Comparison of ENCODE assay signal across 25 cellular contexts in genomic region chr12:28908646-28909045, GRCh38.
"Had no signal": no experiment of that assay in that cellular context is flagged by ENCODE, and none has a peak within 500 bp of the region (broad histone marks: within the 10 kb centered on the region; RNA-seq: fewer than 3 reads in every experiment).

No MANE protein-coding gene starts in this region.

- FAIRE-seq: colon had no signal

- DNase-seq: dorsolateral prefrontal cortex; effector CD4-positive, alpha-beta T cell; foreskin melanocyte; hypothalamus; immature natural killer cell; mesendoderm; midbrain; naive thymus-derived CD4-positive, alpha-beta T cell; sigmoid colon; stimulated activated CD4-positive, alpha-beta T cell treated with anti-CD3 and anti-CD28 coated beads, Interleukin-2, amount 100 ng/mL, for 24 hours; stimulated activated CD4-positive, alpha-beta T cell treated with anti-CD3 and anti-CD28 coated beads, Interleukin-4, amount 100 ng/mL, for 24 hours; stimulated activated naive CD4-positive, alpha-beta T cell treated with Interleukin-2 at 50 U/mL for 16 hours; stomach; testis; tibial artery had no signal

- H3K36me3 ChIP-seq: esophagus muscularis mucosa, neural progenitor cell, prostate gland, right atrium auricular region, sigmoid colon, stomach, tibial artery had no signal

- H3K27me3 ChIP-seq: esophagus muscularis mucosa, neural progenitor cell, right atrium auricular region, sigmoid colon, stomach, testis, tibial artery had no signal

- H3K79me2 ChIP-seq: parathyroid adenoma had no signal

- H3K27ac ChIP-seq: dorsolateral prefrontal cortex, esophagus muscularis mucosa, neural progenitor cell, parathyroid adenoma, prostate gland, right atrium auricular region, sigmoid colon, stomach, testis, tibial artery had no signal

- H3K4me1 ChIP-seq: esophagus muscularis mucosa, neural progenitor cell, parathyroid adenoma, prostate gland, right atrium auricular region, sigmoid colon, stomach, testis, tibial artery had no signal

- H3K9me3 ChIP-seq: prostate gland, testis had no signal

- H3K4me1 Mint-ChIP-seq: immature natural killer cell; naive thymus-derived CD4-positive, alpha-beta T cell; nephron; neural progenitor cell; stimulated activated effector memory CD8-positive, alpha-beta T cell treated with anti-CD3 and anti-CD28 coated beads, Interleukin-12 subunit alpha, Interleukin-12 subunit beta, amount 100 ng/mL, for 72 hours had no signal

- H3K4me2 ChIP-seq: neural progenitor cell had no signal

- H2AFZ ChIP-seq: neural progenitor cell, parathyroid adenoma had no signal

- H3K36me3 Mint-ChIP-seq: neural progenitor cell; stimulated activated effector memory CD8-positive, alpha-beta T cell treated with anti-CD3 and anti-CD28 coated beads, Interleukin-12 subunit alpha, Interleukin-12 subunit beta, amount 100 ng/mL, for 72 hours; type B pancreatic cell had no signal

- H3K27me3 Mint-ChIP-seq: type B pancreatic cell had no signal

- H3K9ac ChIP-seq: neural progenitor cell, parathyroid adenoma had no signal

- H3K4me3 ChIP-seq: dorsolateral prefrontal cortex, esophagus muscularis mucosa, neural progenitor cell, prostate gland, right atrium auricular region, sigmoid colon, stomach, testis, tibial artery had no signal

- ATAC-seq: left lobe of liver; naive thymus-derived CD4-positive, alpha-beta T cell; stimulated activated effector memory CD8-positive, alpha-beta T cell treated with anti-CD3 and anti-CD28 coated beads, Interleukin-12 subunit alpha, Interleukin-12 subunit beta, amount 100 ng/mL, for 72 hours had no signal

- H3K4me3 Mint-ChIP-seq: immature natural killer cell; naive thymus-derived CD4-positive, alpha-beta T cell; nephron; neural progenitor cell; stimulated activated effector memory CD8-positive, alpha-beta T cell treated with anti-CD3 and anti-CD28 coated beads, Interleukin-12 subunit alpha, Interleukin-12 subunit beta, amount 100 ng/mL, for 72 hours; type B pancreatic cell had no signal

- H3K27ac Mint-ChIP-seq: immature natural killer cell; naive thymus-derived CD4-positive, alpha-beta T cell; nephron; neural progenitor cell; stimulated activated effector memory CD8-positive, alpha-beta T cell treated with anti-CD3 and anti-CD28 coated beads, Interleukin-12 subunit alpha, Interleukin-12 subunit beta, amount 100 ng/mL, for 72 hours; type B pancreatic cell had no signal
